Comparison of ENCODE assay signal across 1 cellular context in genomic region chr6:117919775-117920492, GRCh38.
TF ChIP-seq lines count a peak whose summit lies in the region.

No MANE protein-coding gene starts in this region.

TF ChIP-seq in HEK293, 187 proteins besides CTCF, POLR2A, EP300 and RAD21 (continued from another document):
- no peak for TF ChIP-seq PRDM4 (tag by site-specific recombination; IDR thresholded peaks at IDR 0.05)
- TF ChIP-seq ZFP3 (tag by site-specific recombination; IDR thresholded peaks at IDR 0.05; ENCODE audit: low read depth): no peak
- TF ChIP-seq ZNF23 (tag by site-specific recombination; IDR thresholded peaks at IDR 0.05; ENCODE audit: borderline replicate concordance): no peak
- peak; percentile 91 for TF ChIP-seq ZNF692 (tag by site-specific recombination; IDR thresholded peaks at IDR 0.05)
- TF ChIP-seq GFI1B (tag by site-specific recombination; IDR thresholded peaks at IDR 0.05): no peak
- TF ChIP-seq KLF7 (tag by site-specific recombination; IDR thresholded peaks at IDR 0.05; ENCODE audit: borderline replicate concordance): no peak
- no peak for TF ChIP-seq PRDM2 (tag by site-specific recombination; IDR thresholded peaks at IDR 0.05; ENCODE audit: borderline replicate concordance)
- TF ChIP-seq OSR2 (tag by site-specific recombination; IDR thresholded peaks at IDR 0.05): no peak
- TF ChIP-seq PRDM1 (tag by site-specific recombination; IDR thresholded peaks at IDR 0.05): 0 out of 2 replicates have a peak, but pooled peaks have one; percentile 55
